ENCODE assay signal across 19 cellular contexts in genomic region chr3:40912461-40912860, GRCh38.
"Had no signal": no experiment of that assay in that cellular context is flagged by ENCODE, and none has a peak within 500 bp of the region (broad histone marks: within the 10 kb centered on the region; RNA-seq: fewer than 3 reads in every experiment).

No MANE protein-coding gene starts in this region.

- H3K9me3 Mint-ChIP-seq: dendritic cell treated with granulocyte-macrophage colony-stimulating factor and Interleukin-4, amounts not matched to agents 40 ng/mL and 50 ng/mL, for 4 days; naive thymus-derived CD4-positive, alpha-beta T cell had no signal

- H3K4me1 Mint-ChIP-seq: memory B cell; naive thymus-derived CD4-positive, alpha-beta T cell; stimulated activated memory B cell treated with anti-CD40 and anti-IgM and Interleukin-4, amounts not matched to agents 10 μg/mL and 1 μg/mL and 100 μg/mL, for 72 hours had no signal

- H3K27ac ChIP-seq: esophagus squamous epithelium, prostate gland, right atrium auricular region, sigmoid colon, thoracic aorta, tibial nerve had no signal

- H3K27me3 Mint-ChIP-seq: dendritic cell treated with granulocyte-macrophage colony-stimulating factor and Interleukin-4, amounts not matched to agents 40 ng/mL and 50 ng/mL, for 4 days; stimulated activated memory B cell treated with anti-CD40 and anti-IgM and Interleukin-4, amounts not matched to agents 10 μg/mL and 1 μg/mL and 100 μg/mL, for 72 hours had no signal

- DNase-seq: effector memory CD4-positive, alpha-beta T cell; esophagus squamous epithelium; foreskin melanocyte; glutamatergic neuron; naive thymus-derived CD4-positive, alpha-beta T cell; nephron progenitor cell; nucleus accumbens; sigmoid colon; stimulated activated CD4-positive, alpha-beta T cell treated with anti-CD3 and anti-CD28 coated beads, Interleukin-4, amount 100 ng/mL, for 4 hours; stimulated activated naive CD8-positive, alpha-beta T cell treated with anti-CD3 and anti-CD28 coated beads, Interleukin-15, Interleukin-2, amounts not matched to agents 100 U/mL and 50 U/mL, for 24 hours had no signal

- H3K4me3 Mint-ChIP-seq: dendritic cell treated with granulocyte-macrophage colony-stimulating factor and Interleukin-4, amounts not matched to agents 40 ng/mL and 50 ng/mL, for 4 days; memory B cell; naive thymus-derived CD4-positive, alpha-beta T cell; nephron progenitor cell; stimulated activated memory B cell treated with anti-CD40 and anti-IgM and Interleukin-4, amounts not matched to agents 10 μg/mL and 1 μg/mL and 100 μg/mL, for 72 hours had no signal

- H3K36me3 ChIP-seq: esophagus squamous epithelium, prostate gland, right atrium auricular region, sigmoid colon, thoracic aorta, tibial nerve had no signal

- H3K27ac Mint-ChIP-seq: dendritic cell treated with granulocyte-macrophage colony-stimulating factor and Interleukin-4, amounts not matched to agents 40 ng/mL and 50 ng/mL, for 4 days; memory B cell; naive thymus-derived CD4-positive, alpha-beta T cell; stimulated activated memory B cell treated with anti-CD40 and anti-IgM and Interleukin-4, amounts not matched to agents 10 μg/mL and 1 μg/mL and 100 μg/mL, for 72 hours had no signal

- H3K9me3 ChIP-seq: esophagus squamous epithelium, mucosa of descending colon, prostate gland, right atrium auricular region, sigmoid colon, thoracic aorta, tibial nerve had no signal

- H3K4me1 ChIP-seq: prostate gland, right atrium auricular region, tibial nerve had no signal

- ATAC-seq: naive thymus-derived CD4-positive, alpha-beta T cell; stimulated activated memory B cell treated with anti-CD40 and anti-IgM and Interleukin-4, amounts not matched to agents 10 μg/mL and 1 μg/mL and 100 μg/mL, for 72 hours; stimulated activated naive CD8-positive, alpha-beta T cell treated with anti-CD3 and anti-CD28 coated beads, Interleukin-15, Interleukin-2, amounts not matched to agents 100 U/mL and 50 U/mL, for 24 hours had no signal

- H3K27me3 ChIP-seq: esophagus squamous epithelium, right atrium auricular region, sigmoid colon, tibial nerve had no signal

- H3K4me3 ChIP-seq: esophagus squamous epithelium, lung, mucosa of descending colon, prostate gland, right atrium auricular region, sigmoid colon, thoracic aorta, tibial nerve had no signal
